ENCODE assay signal across 23 cellular contexts in genomic region chr1:62312698-62313097, GRCh38. TPM values are rescaled to one million over a fixed set of nuclear protein-coding genes. Genes with fewer than 3 reads are reported as not detected.
A peak's percentile ranks its signal among the peaks of the same experiment; 100 is the strongest.
DNase-seq lines count a peak whose midpoint lies in the region; ATAC-seq and TF ChIP-seq lines count a peak whose summit lies in the region.
"Had no signal": no experiment of that assay in that cellular context is flagged by ENCODE, and none has a peak within 500 bp of the region (broad histone marks: within the 10 kb centered on the region; RNA-seq: fewer than 3 reads in every experiment).

No MANE protein-coding gene starts in this region.

- peaks cover 2% of the 10 kb centered on the region for H3K9me3 Mint-ChIP-seq in neural progenitor cell
- H3K9me3 Mint-ChIP-seq: CD8-positive, alpha-beta T cell; T-cell; T-helper 2 cell treated with Interferon-gamma antibody and Interleukin-4, amounts not matched to agents 5 μg/mL and 100 μg/mL, for 36 hours had no signal

- H3K4me3 Mint-ChIP-seq in neural progenitor cell = peak overlapping the region; percentile 70
- H3K4me3 Mint-ChIP-seq: CD8-positive, alpha-beta T cell; T-cell; T-helper 2 cell treated with Interferon-gamma antibody and Interleukin-4, amounts not matched to agents 5 μg/mL and 100 μg/mL, for 36 hours had no signal

- H3K79me2 ChIP-seq in KMS-11 (ENCODE audit: insufficient read depth, low read depth) = no peaks in the 10 kb centered on the region
- no peaks in the 10 kb centered on the region for H3K79me2 ChIP-seq in neural progenitor cell (ENCODE audit: low read depth)

- DNase-seq in DMS79 treated with DMSO at 0.1 percent for 48 hours (lab: John Stamatoyannopoulos, UW) (peak; percentile 20), DMS79 (lab: John Stamatoyannopoulos, UW) (no peak), RPMI8226 (peak; percentile 27), neural progenitor cell (ENCODE audit: low spot score) (no peak), uterus (no peak)
- DNase-seq: 8988T; CD8-positive, alpha-beta T cell; EL; GF-D8; NCI-H1092; NCI-H146; NCI-H2029; NCI-H446; OCI-M1; SIG-M5; T-cell had no signal

- H3K4me1 ChIP-seq in KMS-11 (ENCODE audit: low read depth, poor library complexity, severe bottlenecking) (peaks cover 22% of the 10 kb centered on the region), neural progenitor cell (peaks cover 5% of the 10 kb centered on the region), uterus (no peaks in the 10 kb centered on the region)

- H3K4me3 ChIP-seq in KMS-11 (IDR thresholded peaks at IDR 0.05; ENCODE audit: insufficient read depth, low read depth, low read length) (no peak overlapping the region), neural progenitor cell (no peak overlapping the region), uterus (no peak overlapping the region)
- H3K4me3 ChIP-seq: BLaER1 treated with 17β-estradiol and CSF1 and Interleukin-3, amounts not matched to agents 10 nM and 100 nM had no signal

- H3K9me3 ChIP-seq in neural progenitor cell (ENCODE audit: low read depth) (no peaks in the 10 kb centered on the region), uterus (no peaks in the 10 kb centered on the region)

- peaks cover 48% of the 10 kb centered on the region for H3K4me1 Mint-ChIP-seq in neural progenitor cell
- H3K4me1 Mint-ChIP-seq: T-cell had no signal

- H3K36me3 Mint-ChIP-seq in neural progenitor cell = no peaks in the 10 kb centered on the region
- H3K36me3 Mint-ChIP-seq: CD8-positive, alpha-beta T cell; T-cell had no signal

- no peaks in the 10 kb centered on the region for H3K27me3 ChIP-seq in KMS-11 (ENCODE audit: insufficient read depth, low read depth)
- H3K27me3 ChIP-seq in neural progenitor cell = peaks cover 28% of the 10 kb centered on the region
- H3K27me3 ChIP-seq in uterus = no peaks in the 10 kb centered on the region

- no peaks in the 10 kb centered on the region for H3K36me3 ChIP-seq in KMS-11 (ENCODE audit: insufficient read depth)
- no peaks in the 10 kb centered on the region for H3K36me3 ChIP-seq in neural progenitor cell
- no peaks in the 10 kb centered on the region for H3K36me3 ChIP-seq in uterus
- H3K36me3 ChIP-seq: BLaER1 treated with 17β-estradiol and CSF1 and Interleukin-3, amounts not matched to agents 10 nM and 100 nM had no signal

- H3F3A ChIP-seq in neural progenitor cell (ENCODE audit: low read depth) = no peaks in the 10 kb centered on the region

- no peaks in the 10 kb centered on the region for H4K20me1 ChIP-seq in KMS-11 (ENCODE audit: insufficient read depth)
- H4K20me1 ChIP-seq in neural progenitor cell (ENCODE audit: low read depth) = no peaks in the 10 kb centered on the region
- H4K20me1 ChIP-seq: BLaER1 treated with 17β-estradiol and CSF1 and Interleukin-3, amounts not matched to agents 10 nM and 100 nM had no signal

- H3K27ac Mint-ChIP-seq in neural progenitor cell = no peak overlapping the region
- H3K27ac Mint-ChIP-seq: CD8-positive, alpha-beta T cell; T-cell; T-helper 2 cell treated with Interferon-gamma antibody and Interleukin-4, amounts not matched to agents 5 μg/mL and 100 μg/mL, for 36 hours had no signal

- TF ChIP-seq CTCF in KMS-11 (conservative IDR thresholded peaks at IDR 0.05; ENCODE audit: low read depth, low read length) = no peak
- TF ChIP-seq CTCF in neural progenitor cell (IDR thresholded peaks at IDR 0.05) = no peak
- no peak for TF ChIP-seq CTCF in uterus (IDR thresholded peaks at IDR 0.05)

- peaks cover 26% of the 10 kb centered on the region for H3K27me3 Mint-ChIP-seq in neural progenitor cell (ENCODE audit: insufficient read depth, low read depth)

- intact Hi-C loops in uterus (cut with DNase I; ENCODE audit: low total_unique reads) = no loop called here

- H3K4me2 ChIP-seq in KMS-11 (peak overlapping the region; percentile 50), neural progenitor cell (no peak overlapping the region)
- H3K4me2 ChIP-seq: BLaER1 treated with 17β-estradiol and CSF1 and Interleukin-3, amounts not matched to agents 10 nM and 100 nM had no signal

- H2AFZ ChIP-seq in KMS-11 (ENCODE audit: low read depth) (no peak overlapping the region), neural progenitor cell (replicated peaks) (no peak overlapping the region)

- no peak for TF ChIP-seq POLR2A in uterus (IDR thresholded peaks at IDR 0.05)

- ATAC-seq in GM18870 (IDR thresholded peaks at IDR 0.05; ENCODE audit: unreplicated experiment) = no peak
- no peak for ATAC-seq in GM21619 (IDR thresholded peaks at IDR 0.05; ENCODE audit: unreplicated experiment)
- ATAC-seq: CD8-positive, alpha-beta T cell; SK-N-SH treated with all-trans-retinoic acid at 6 μM for 48 hours; T-cell had no signal

- H3K27ac ChIP-seq in KMS-11 (no peak overlapping the region), neural progenitor cell (no peak overlapping the region), uterus (no peak overlapping the region)
- H3K27ac ChIP-seq: BLaER1 treated with 17β-estradiol and CSF1 and Interleukin-3, amounts not matched to agents 10 nM and 100 nM had no signal

- H3K9ac ChIP-seq in KMS-11 (no peak overlapping the region), neural progenitor cell (no peak overlapping the region)
- H3K9ac ChIP-seq: BLaER1 treated with 17β-estradiol and CSF1 and Interleukin-3, amounts not matched to agents 10 nM and 100 nM had no signal

RNA-seq across cellular contexts. Expression of gene KANK4, which starts 6.5 kb away (rescaled TPM):
- 0.40 TPM in 1 of 2 replicates, not detected in the other for total RNA-seq in neural progenitor cell (ENCODE audit: low replicate concordance)
- total RNA-seq in uterus = 10 to 100 TPM in 1 of 4 donors, not detected in 3; 14.5 TPM
- total RNA-seq: CD8-positive, alpha-beta T cell; H4; T-cell had no signal

Comparison
In these comparisons a context has a peak if more than half of its experiments do, and no peak if none do; other contexts are left out.
1. DNase-seq: peak in DMS79 treated with DMSO at 0.1 percent for 48 hours (single experiment) and RPMI8226 (single experiment); none in DMS79 (single experiment), neural progenitor cell (single experiment) and uterus (0 of 2).